Comparison of ENCODE assay signal across 1 cellular context in the genomic region with DNA sequence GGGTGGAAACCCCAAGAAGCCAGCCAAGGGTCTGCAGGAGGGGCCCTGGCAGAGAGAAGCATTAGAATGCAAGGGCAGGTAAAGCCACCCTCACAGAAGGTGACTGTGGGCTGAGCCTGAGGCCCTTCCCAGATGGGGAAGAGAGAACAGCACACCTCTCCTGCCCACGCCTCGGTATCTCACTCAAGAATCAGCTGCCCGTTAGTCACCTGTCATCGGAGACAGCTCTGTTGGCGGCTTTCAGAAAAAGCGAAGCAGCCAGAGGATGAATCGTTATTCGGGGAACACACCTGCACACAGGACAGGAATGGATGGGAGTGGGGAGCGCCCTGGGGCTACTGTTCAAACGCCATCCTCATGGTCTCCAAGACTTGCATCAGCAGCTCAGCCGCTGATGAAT.
TF ChIP-seq lines count a peak whose summit lies in the region.

No MANE protein-coding gene starts in this region.

TF ChIP-seq in SK-N-SH treated with all-trans-retinoic acid at 6 μM for 48 hours, 23 proteins besides CTCF, POLR2A, EP300 and RAD21 (continued from another document):
- TF ChIP-seq ZFP3 (CRISPR knock-in tag; IDR thresholded peaks at IDR 0.05) (no peak), TOX (CRISPR knock-in tag; IDR thresholded peaks at IDR 0.05; ENCODE audit: borderline replicate concordance) (no peak), GLIS3 (CRISPR knock-in tag; IDR thresholded peaks at IDR 0.05) (no peak), ZC3H10 (CRISPR knock-in tag; IDR thresholded peaks at IDR 0.05) (no peak)
- TF ChIP-seq, protein P1, sequence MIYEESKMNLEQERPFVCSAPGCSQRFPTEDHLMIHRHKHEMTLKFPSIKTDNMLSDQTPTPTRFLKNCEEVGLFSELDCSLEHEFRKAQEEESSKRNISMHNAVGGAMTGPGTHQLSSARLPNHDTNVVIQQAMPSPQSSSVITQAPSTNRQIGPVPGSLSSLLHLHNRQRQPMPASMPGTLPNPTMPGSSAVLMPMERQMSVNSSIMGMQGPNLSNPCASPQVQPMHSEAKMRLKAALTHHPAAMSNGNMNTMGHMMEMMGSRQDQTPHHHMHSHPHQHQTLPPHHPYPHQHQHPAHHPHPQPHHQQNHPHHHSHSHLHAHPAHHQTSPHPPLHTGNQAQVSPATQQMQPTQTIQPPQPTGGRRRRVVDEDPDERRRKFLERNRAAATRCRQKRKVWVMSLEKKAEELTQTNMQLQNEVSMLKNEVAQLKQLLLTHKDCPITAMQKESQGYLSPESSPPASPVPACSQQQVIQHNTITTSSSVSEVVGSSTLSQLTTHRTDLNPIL (CRISPR knock-in tag; IDR thresholded peaks at IDR 0.05; ENCODE audit: low read depth): no peak
